22 cellular contexts compared by ENCODE assay signal in genomic region chr5:83029912-83030311, GRCh38. TPM values are rescaled to one million over a fixed set of nuclear protein-coding genes. Genes with fewer than 3 reads are reported as not detected.
A peak's percentile ranks its signal among the peaks of the same experiment; 100 is the strongest.
DNase-seq lines count a peak whose midpoint lies in the region; ATAC-seq and TF ChIP-seq lines count a peak whose summit lies in the region.
"Had no signal": no experiment of that assay in that cellular context is flagged by ENCODE, and none has a peak within 500 bp of the region (broad histone marks: within the 10 kb centered on the region; RNA-seq: fewer than 3 reads in every experiment).

No MANE protein-coding gene starts in this region.

- TF ChIP-seq CTCF in left ventricle myocardium inferior (IDR thresholded peaks at IDR 0.05; ENCODE audit: borderline replicate concordance) (no peak), foreskin keratinocyte (conservative IDR thresholded peaks at IDR 0.05) (no peak), chondrocyte (IDR thresholded peaks at IDR 0.05) (no peak)

- H3K27me3 ChIP-seq in left ventricle myocardium inferior (ENCODE audit: low read depth) (no peaks in the 10 kb centered on the region), foreskin keratinocyte (no peaks in the 10 kb centered on the region)
- H3K27me3 ChIP-seq: esophagus squamous epithelium had no signal

- peak; percentile 54 for ATAC-seq in left ventricle myocardium superior
- peak; percentile 62 for ATAC-seq in foreskin keratinocyte
- ATAC-seq: GM23338, WTC11 had no signal

- H3K4me1 ChIP-seq in left ventricle myocardium inferior (peaks cover 33% of the 10 kb centered on the region), foreskin keratinocyte (no peaks in the 10 kb centered on the region)
- H3K4me1 ChIP-seq: esophagus squamous epithelium had no signal

- H3K4me3 Mint-ChIP-seq in chondrocyte (ENCODE audit: unreplicated experiment): no peak overlapping the region
- H3K4me3 Mint-ChIP-seq: activated naive CD8-positive, alpha-beta T cell treated with anti-CD3 and anti-CD28 coated beads for 36 hours; B cell; GM23338; immature natural killer cell; type B pancreatic cell; WTC11 had no signal

- DNase-seq in left ventricle myocardium superior: no peak
- DNase-seq in left ventricle myocardium inferior: no peak
- peak; percentile 9 for DNase-seq in amniotic stem cell (lab: John Stamatoyannopoulos, UW)
- peak; percentile 30 to 74 for DNase-seq in foreskin keratinocyte
- DNase-seq in chondrocyte (ENCODE audit: low spot score): no peak
- no peak for DNase-seq in HT-29 (ENCODE audit: low spot score)
- DNase-seq in NCI-H187 (lab: John Stamatoyannopoulos, UW): no peak
- DNase-seq in D341Med (ENCODE audit: low spot score): no peak
- DNase-seq: activated CD8-positive, alpha-beta memory T cell treated with anti-CD3 and anti-CD28 coated beads, Interleukin-2, amount 50 U/mL, for 48 hours; activated naive CD8-positive, alpha-beta T cell treated with anti-CD3 and anti-CD28 coated beads for 36 hours; esophagus squamous epithelium; immature natural killer cell; NCI-H2227 treated with DMSO at 0.1 percent for 48 hours; stimulated activated CD4-positive, alpha-beta T cell treated with anti-CD3 and anti-CD28 coated beads, Interleukin-1b, Interleukin-23, amount 100 ng/mL, for 48 hours; stimulated activated CD8-positive, alpha-beta memory T cell treated with anti-CD3 and anti-CD28 coated beads, Interleukin-4, amount 100 ng/mL, for 48 hours had no signal

- H3K9me3 Mint-ChIP-seq in chondrocyte (ENCODE audit: low read depth): no peaks in the 10 kb centered on the region
- H3K9me3 Mint-ChIP-seq: activated naive CD8-positive, alpha-beta T cell treated with anti-CD3 and anti-CD28 coated beads for 36 hours; GM23338; type B pancreatic cell had no signal

- H3K27ac ChIP-seq in left ventricle myocardium inferior (replicated peaks): no peak overlapping the region
- H3K27ac ChIP-seq in foreskin keratinocyte: no peak overlapping the region
- H3K27ac ChIP-seq: coronary artery, esophagus squamous epithelium, HL-60 had no signal

- H3K27me3 Mint-ChIP-seq in chondrocyte (ENCODE audit: low read depth): no peaks in the 10 kb centered on the region
- H3K27me3 Mint-ChIP-seq: activated naive CD8-positive, alpha-beta T cell treated with anti-CD3 and anti-CD28 coated beads for 36 hours; B cell; type B pancreatic cell had no signal

- no peak overlapping the region for H3K4me3 ChIP-seq in left ventricle myocardium inferior
- H3K4me3 ChIP-seq: coronary artery, esophagus squamous epithelium, GM23338 had no signal

- H3K36me3 ChIP-seq in left ventricle myocardium inferior: no peaks in the 10 kb centered on the region
- H3K36me3 ChIP-seq: esophagus squamous epithelium had no signal

- no peak overlapping the region for H3K27ac Mint-ChIP-seq in chondrocyte (ENCODE audit: unreplicated experiment)
- H3K27ac Mint-ChIP-seq: activated naive CD8-positive, alpha-beta T cell treated with anti-CD3 and anti-CD28 coated beads for 36 hours; B cell; GM23338; immature natural killer cell; progenitor cell of endocrine pancreas; type B pancreatic cell; WTC11 had no signal

- intact Hi-C loops in left ventricle myocardium superior (cut with micrococcal nuclease) (no loop called here), left ventricle myocardium inferior (cut with micrococcal nuclease) (no loop called here)

- peaks cover 7% of the 10 kb centered on the region for H3K4me1 Mint-ChIP-seq in chondrocyte (ENCODE audit: low read depth)
- H3K4me1 Mint-ChIP-seq: activated naive CD8-positive, alpha-beta T cell treated with anti-CD3 and anti-CD28 coated beads for 36 hours; immature natural killer cell had no signal

- no peaks in the 10 kb centered on the region for H3K36me3 Mint-ChIP-seq in chondrocyte (ENCODE audit: low read depth)
- H3K36me3 Mint-ChIP-seq: activated naive CD8-positive, alpha-beta T cell treated with anti-CD3 and anti-CD28 coated beads for 36 hours; type B pancreatic cell; WTC11 had no signal

- no peaks in the 10 kb centered on the region for H3K9me3 ChIP-seq in left ventricle myocardium inferior (replicated peaks)
- H3K9me3 ChIP-seq: esophagus squamous epithelium had no signal

RNA-seq across cellular contexts. Expression of gene TMEM167A, which starts 47.3 kb away (rescaled TPM):
- total RNA-seq in left ventricle myocardium superior: 50.5 TPM
- total RNA-seq in left ventricle myocardium inferior: 49.1 TPM
- total RNA-seq in foreskin keratinocyte: 58.3 and 61.5 TPM in 2 replicates
- 68.1 and 77.5 TPM in 2 replicates for polyA plus RNA-seq in foreskin keratinocyte
- 105 to 139 TPM (median 113 TPM) in 3 replicates for total RNA-seq in chondrocyte
- 17.1 and 19.4 TPM in 2 replicates for total RNA-seq in HT-29 (2014; rRNA removed; shearing (Covaris generic))

RNA-seq across cellular contexts. Expression of gene XRCC4, which starts 47.4 kb away (rescaled TPM):
- total RNA-seq in left ventricle myocardium superior (5.7 TPM), left ventricle myocardium inferior (5.2 TPM), foreskin keratinocyte (11.1 and 12.2 TPM in 2 replicates), chondrocyte (4.2 to 5.8 TPM (median 5.5 TPM) in 3 replicates)
- 8.6 and 10.2 TPM in 2 replicates for polyA plus RNA-seq in foreskin keratinocyte
- 4.2 and 4.4 TPM in 2 replicates for total RNA-seq in HT-29 (2014; rRNA removed; shearing (Covaris generic))

Comparison
In these comparisons a context has a peak if more than half of its experiments do, and no peak if none do; other contexts are left out.
1. DNase-seq: peak in amniotic stem cell (single experiment) and foreskin keratinocyte (2 of 2); none in left ventricle myocardium superior (single experiment), left ventricle myocardium inferior (single experiment), chondrocyte (single experiment), HT-29 (single experiment), NCI-H187 (0 of 2) and D341Med (single experiment).